In genomic region chr2:240913810-240914644, GRCh38 we compare ENCODE assay signal across 1 cellular context.
TF ChIP-seq lines count a peak whose summit lies in the region.

No MANE protein-coding gene starts in this region.

TF ChIP-seq in HepG2, 621 proteins besides CTCF, POLR2A, EP300 and RAD21 (continued from another document and continues in another):
- TF ChIP-seq ZNF740 (CRISPR knock-in tag; IDR thresholded peaks at IDR 0.05) (no peak), RFXANK (CRISPR knock-in tag; IDR thresholded peaks at IDR 0.05) (no peak), NFAT5 (CRISPR knock-in tag; IDR thresholded peaks at IDR 0.05) (no peak), ZNF790 (CRISPR knock-in tag; IDR thresholded peaks at IDR 0.05; ENCODE audit: borderline replicate concordance) (0 out of 2 replicates have a peak, but pooled peaks have one; percentile 38), ZNF232 (CRISPR knock-in tag; IDR thresholded peaks at IDR 0.05; ENCODE audit: borderline replicate concordance) (0 out of 2 replicates have a peak, but pooled peaks have one; percentile 42), PAX8 (CRISPR knock-in tag; IDR thresholded peaks at IDR 0.05; ENCODE audit: borderline replicate concordance) (no peak), FOXO4 (CRISPR knock-in tag; conservative IDR thresholded peaks at IDR 0.05) (0 out of 2 replicates have a peak, but pooled peaks have one; percentile 88), MLX (CRISPR knock-in tag; IDR thresholded peaks at IDR 0.05) (0 out of 2 replicates have a peak, but pooled peaks have one; percentile 20), MEIS2 (CRISPR knock-in tag; IDR thresholded peaks at IDR 0.05) (no peak), E2F2 (CRISPR knock-in tag; IDR thresholded peaks at IDR 0.05; ENCODE audit: borderline replicate concordance) (0 out of 2 replicates have a peak, but pooled peaks have one; percentile 50), MLLT10 (CRISPR knock-in tag; IDR thresholded peaks at IDR 0.05) (no peak), ATF1 (CRISPR knock-in tag; IDR thresholded peaks at IDR 0.05) (no peak), ZNF670 (CRISPR knock-in tag; IDR thresholded peaks at IDR 0.05; ENCODE audit: borderline replicate concordance) (no peak), ZNF580 (CRISPR knock-in tag; IDR thresholded peaks at IDR 0.05; ENCODE audit: borderline replicate concordance, low read depth) (0 out of 2 replicates have a peak, but pooled peaks have one; percentile 70), ZNF407 (CRISPR knock-in tag; IDR thresholded peaks at IDR 0.05; ENCODE audit: not compliant biosample characterization) (peak; percentile 76), TEAD3 (CRISPR knock-in tag; optimal IDR thresholded peaks at IDR 0.05; ENCODE audit: borderline replicate concordance) (peak; percentile 9), KDM5A (IDR thresholded peaks at IDR 0.05; ENCODE audit: borderline replicate concordance, low read length) (no peak), ZNF543 (CRISPR knock-in tag; IDR thresholded peaks at IDR 0.05) (0 out of 2 replicates have a peak, but pooled peaks have one; percentile 32), ZNF788 (CRISPR knock-in tag; IDR thresholded peaks at IDR 0.05; ENCODE audit: borderline replicate concordance) (peak; percentile 42; the same call in 1 of the 2 replicates), CREB1 (IDR thresholded peaks at IDR 0.05) (no peak), CREB1 (CRISPR knock-in tag; IDR thresholded peaks at IDR 0.05) (no peak), SMAD1 (CRISPR knock-in tag; IDR thresholded peaks at IDR 0.05; ENCODE audit: borderline replicate concordance, low read depth) (peak; percentile 18; the same call in 1 of the 2 replicates), ZBTB7B (CRISPR knock-in tag; IDR thresholded peaks at IDR 0.05) (peak; percentile 68; the same call in 1 of the 2 replicates), HIC2 (CRISPR knock-in tag; IDR thresholded peaks at IDR 0.05; ENCODE audit: low read depth) (peak; percentile 81), NFIC (IDR thresholded peaks at IDR 0.05; ENCODE audit: low read length) (no peak), DRAP1 (CRISPR knock-in tag; IDR thresholded peaks at IDR 0.05) (no peak), BCL6 (CRISPR knock-in tag; IDR thresholded peaks at IDR 0.05) (no peak), HMGXB4 (CRISPR knock-in tag; IDR thresholded peaks at IDR 0.05; ENCODE audit: borderline replicate concordance in 1 of 2, low read depth in 1 of 2) (peak; percentile 60 to 67; a peak in 2 of 4 replicates), XRCC5 (optimal IDR thresholded peaks at IDR 0.05; ENCODE audit: low read length) (peak; percentile 22), ZFP91 (CRISPR knock-in tag; IDR thresholded peaks at IDR 0.05; ENCODE audit: borderline replicate concordance) (peak; percentile 80; the same call in 1 of the 2 replicates)
